In the genomic region with DNA sequence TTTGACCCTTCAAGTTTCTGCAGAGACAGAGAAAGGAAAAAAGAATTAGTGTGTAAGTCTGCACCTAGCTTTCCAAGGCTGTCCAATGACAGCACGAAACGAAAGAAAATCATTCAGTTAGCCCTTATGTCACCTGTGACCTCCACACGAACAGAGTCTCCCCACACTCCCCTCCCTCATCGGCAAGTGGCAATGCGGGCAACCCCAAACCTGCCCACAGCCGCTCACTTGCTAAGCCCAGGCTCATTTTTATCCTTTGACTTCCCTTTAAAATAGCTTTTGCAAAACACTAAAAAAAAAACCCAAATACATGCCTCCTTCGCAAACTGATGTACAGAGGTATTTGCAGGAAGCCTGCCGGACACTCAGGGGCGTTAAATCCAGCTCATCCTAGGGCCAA, we compare ENCODE assay signal across 19 cellular contexts. TPM values are rescaled to one million over a fixed set of nuclear protein-coding genes. Genes with fewer than 3 reads are reported as not detected.
DNase-seq lines count a peak whose midpoint lies in the region; ATAC-seq, FAIRE-seq and TF ChIP-seq lines count a peak whose summit lies in the region.
"Had no signal": no experiment of that assay in that cellular context is flagged by ENCODE, and none has a peak within 500 bp of the region (broad histone marks: within the 10 kb centered on the region; RNA-seq: fewer than 3 reads in every experiment).

No MANE protein-coding gene starts in this region.

- H3K79me2 ChIP-seq in H9 (ENCODE audit: insufficient read depth, low read length) (peaks cover 60% of the 10 kb centered on the region; the same call in 1 of the 2 replicates), K562 (ENCODE audit: control insufficient read depth, insufficient read depth, low read length) (peaks cover 79% of the 10 kb centered on the region)

- H3K18ac ChIP-seq in H9 (ENCODE audit: insufficient read length, low read depth, low read length): no peak overlapping the region

- H3K4me1 ChIP-seq in H9 (ENCODE audit: insufficient read depth, low read length) (peaks cover 11% of the 10 kb centered on the region; the same call in 1 of the 2 replicates), K562 (replicated peaks in 1 of 2; ENCODE audit: control insufficient read depth in 2 of 2, insufficient read depth in 2 of 2, low read length in 2 of 2) (peaks cover 0 to 18% of the 10 kb centered on the region in 2 experiments; a peak in 1 of 5 replicates)
- H3K4me1 ChIP-seq: SJCRH30 had no signal

- no peak overlapping the region for H2AK5ac ChIP-seq in H9 (ENCODE audit: insufficient read length, low read length)

- intact Hi-C loops in CD14-positive monocyte (cut with micrococcal nuclease) (loop anchor here in 1 of 2 donors (5.0 kb wide), 1 partner anchor 53 kb away; no protein-coding TSS in a partner anchor), K562 (cut with micrococcal nuclease) (no loop called here)

- no peak overlapping the region for H3K4ac ChIP-seq in H9 (ENCODE audit: low read depth, low read length)

- no peak overlapping the region for H3K27ac ChIP-seq in H9 (ENCODE audit: insufficient read length, low read depth, low read length)
- H3K27ac ChIP-seq in K562 (ENCODE audit: extremely low read depth, low read depth, low read length): no peak overlapping the region
- H3K27ac ChIP-seq: SJCRH30 had no signal

- H3K9me3 ChIP-seq in H9 (ENCODE audit: control insufficient read depth, low read depth, low read length) (no peaks in the 10 kb centered on the region), K562 (replicated peaks; ENCODE audit: control insufficient read depth, insufficient read depth, low read depth, low read length) (no peaks in the 10 kb centered on the region)
- H3K9me3 ChIP-seq: SJCRH30 had no signal

- in situ Hi-C loops in K562 (cut with MboI): no loop called here

- H3K4me3 ChIP-seq in K562: no peak overlapping the region
- H3K4me3 ChIP-seq: SJCRH30 had no signal

- no peak for TF ChIP-seq RAD21 in K562 (CRISPR knock-in tag; conservative IDR thresholded peaks at IDR 0.05 in 1 of 2, IDR thresholded peaks at IDR 0.05 in 1 of 2)

- no peak overlapping the region for H2BK120ac ChIP-seq in H9 (ENCODE audit: low read depth, low read length, poor library complexity, severe bottlenecking)

- H4K20me1 ChIP-seq in H9 (ENCODE audit: control insufficient read depth, insufficient read depth, insufficient read length) (peaks cover 6% of the 10 kb centered on the region), K562 (replicated peaks; ENCODE audit: control insufficient read depth, insufficient read depth, low read length) (peaks cover 33% of the 10 kb centered on the region)

- H3K27ac Mint-ChIP-seq in CD14-positive monocyte (peak overlapping the region in 5 of 7 donors; percentile 22 to 79 (median 47)), H9 (peak overlapping the region; percentile 8 to 86 (median 81); a peak in 6 of 7 replicates)
- H3K27ac Mint-ChIP-seq in natural killer cell treated with Interleukin-12 subunit alpha and Interleukin-12 subunit beta and Interleukin-15 and Interleukin-18, amount 100 ng/mL, for 72 hours: no peak overlapping the region

- H3K27me3 ChIP-seq in H9 (ENCODE audit: insufficient read depth, low read length): no peaks in the 10 kb centered on the region
- no peaks in the 10 kb centered on the region for H3K27me3 ChIP-seq in K562 (ENCODE audit: control insufficient read depth in 2 of 2, insufficient read depth in 2 of 2, low read length in 2 of 2)
- H3K27me3 ChIP-seq: SJCRH30 had no signal

- no peak overlapping the region for H3K4me2 ChIP-seq in H9 (ENCODE audit: insufficient read depth, insufficient read length, low read length)
- H3K4me2 ChIP-seq in K562 (ENCODE audit: insufficient read depth, low read length): no peak overlapping the region

- CTCF ChIA-PET in K562 (lab: Yijun Ruan, JAX; ENCODE audit: low intra/inter-chr PET ratio): no interaction called here

- H4K91ac ChIP-seq in H9 (ENCODE audit: insufficient read length, low read depth, low read length): no peak overlapping the region

- WGBS in H9 (ENCODE audit: extremely low coverage, insufficient read length, low lambda C conversion rate): no CpG with 5 or more reads among the region's 9 CpGs
- WGBS in K562 (ENCODE audit: insufficient coverage, low coverage, missing lambda C conversion rate): 95% methylated on average over 9 of the region's 9 CpGs

- H2AFZ ChIP-seq in H9 (ENCODE audit: low read length) (no peak overlapping the region), K562 (ENCODE audit: low read depth, low read length) (no peak overlapping the region)

- BruUV-seq in K562 (replicated peaks; lab: Mats Ljungman, UMichigan): no TSS peak

- H3K4me3 Mint-ChIP-seq in CD14-positive monocyte (no peak overlapping the region), H9 (peak overlapping the region in 1 of 2 experiments; percentile 19; a peak in 3 of 5 replicates)
- peak overlapping the region; percentile 62 for H3K4me3 Mint-ChIP-seq in natural killer cell treated with Interleukin-12 subunit alpha and Interleukin-12 subunit beta and Interleukin-15 and Interleukin-18, amount 100 ng/mL, for 72 hours

- no peak for TF ChIP-seq POLR2A in K562 (conservative IDR thresholded peaks at IDR 0.05)
- no peak for TF ChIP-seq POLR2A in GM12891 (IDR thresholded peaks at IDR 0.05; ENCODE audit: low read depth, low read length)

- peaks cover 9% of the 10 kb centered on the region for H3K79me1 ChIP-seq in H9 (ENCODE audit: insufficient read depth, low read depth, low read length, poor library complexity, severe bottlenecking)

- no peak overlapping the region for H2BK15ac ChIP-seq in H9 (ENCODE audit: low read depth, low read length)

- H4K5ac ChIP-seq in H9 (ENCODE audit: insufficient read length, low read depth, low read length): no peak overlapping the region

- H2BK5ac ChIP-seq in H9 (ENCODE audit: insufficient read length, low read length): no peak overlapping the region

- peaks cover 96% of the 10 kb centered on the region for H3K36me3 ChIP-seq in K562 (ENCODE audit: control insufficient read depth, insufficient read depth, low read length)

- TF ChIP-seq EP300 in K562 (IDR thresholded peaks at IDR 0.05; ENCODE audit: low read length): no peak

- no peak overlapping the region for H2BK12ac ChIP-seq in H9 (ENCODE audit: insufficient read length, low read depth, low read length)

- H3K36me3 Mint-ChIP-seq in CD14-positive monocyte (peaks cover 63 to 78% of the 10 kb centered on the region in 2 donors), H9 (ENCODE audit: insufficient read depth in 1 of 3, low read depth in 3 of 3) (peaks cover 67 to 89% (median 86%) of the 10 kb centered on the region in 3 experiments)
- peaks cover 21% of the 10 kb centered on the region for H3K36me3 Mint-ChIP-seq in natural killer cell treated with Interleukin-12 subunit alpha and Interleukin-12 subunit beta and Interleukin-15 and Interleukin-18, amount 100 ng/mL, for 72 hours

- H3K9me1 ChIP-seq in K562 (ENCODE audit: control insufficient read depth, insufficient read depth, low read length): peaks cover 5% of the 10 kb centered on the region

- no peak overlapping the region for H3K56ac ChIP-seq in H9 (ENCODE audit: insufficient read length, low read depth, low read length)

- H3K23ac ChIP-seq in H9 (ENCODE audit: insufficient read length, low read depth, low read length): no peak overlapping the region

- H3K27me3 Mint-ChIP-seq in CD14-positive monocyte (ENCODE audit: low read depth in 3 of 3): no peaks in the 10 kb centered on the region
- H3K27me3 Mint-ChIP-seq in H9 (ENCODE audit: low read depth): no peaks in the 10 kb centered on the region; the same call in 1 of the 2 replicates
- H3K27me3 Mint-ChIP-seq in natural killer cell treated with Interleukin-12 subunit alpha and Interleukin-12 subunit beta and Interleukin-15 and Interleukin-18, amount 100 ng/mL, for 72 hours: no peaks in the 10 kb centered on the region
- H3K27me3 Mint-ChIP-seq: CD8-positive, alpha-beta memory T cell had no signal

- DNase-seq in CD14-positive monocyte (ENCODE audit: low spot score) (no peak), H9 (no peak), K562 (ENCODE audit: extremely low read depth in 1 of 4, low spot score in 3 of 4) (no peak), pons (ENCODE audit: low spot score) (no peak), GM12891 (ENCODE audit: insufficient read length, low spot score) (no peak), GDM1 (lab: John Stamatoyannopoulos, UW) (no peak)
- DNase-seq in natural killer cell treated with Interleukin-12 subunit alpha and Interleukin-12 subunit beta and Interleukin-15 and Interleukin-18, amount 100 ng/mL, for 72 hours (ENCODE audit: low spot score): no peak
- DNase-seq: ACHN; CD8-positive, alpha-beta memory T cell; DMS 273 treated with DMSO at 0.1 percent for 48 hours; KBM-7; NCI-H1048; NCI-H2227 treated with DMSO at 0.1 percent for 48 hours; NCI-H526; OCI-M1; RPMI8226; SJCRH30 had no signal

- FAIRE-seq in K562 (lab: Jason Lieb, UNC): no peak
- no peak for FAIRE-seq in GM12891 (lab: Jason Lieb, UNC)

- no peak overlapping the region for H3K9ac ChIP-seq in H9 (ENCODE audit: extremely low read depth, insufficient read length, low read length)
- H3K9ac ChIP-seq in K562 (ENCODE audit: insufficient read depth in 1 of 2, low read depth in 2 of 2, low read length in 2 of 2): no peak overlapping the region

- H3K23me2 ChIP-seq in H9 (ENCODE audit: insufficient read length, low read depth, low read length, poor library complexity, severe bottlenecking): peaks cover 4% of the 10 kb centered on the region

- ATAC-seq in K562: no peak
- peak in 1 of 2 donors; percentile 55 for ATAC-seq in natural killer cell treated with Interleukin-12 subunit alpha and Interleukin-12 subunit beta and Interleukin-15 and Interleukin-18, amount 100 ng/mL, for 72 hours
- no peak for ATAC-seq in GM18498 (IDR thresholded peaks at IDR 0.05; ENCODE audit: unreplicated experiment)

- no peak overlapping the region for H4K8ac ChIP-seq in H9 (replicated peaks; ENCODE audit: insufficient read length, low read depth, low read length)

- no peak overlapping the region for H2BK20ac ChIP-seq in H9 (ENCODE audit: low read depth, low read length, poor library complexity, severe bottlenecking)

- POLR2A ChIA-PET in K562 (lab: Yijun Ruan, JAX): interaction anchor here (1.4 to 2.2 kb wide), 2 partner anchors 10 to 12 kb away, joined by 6 to 7 read pairs; a partner anchor contains a TSS

- H3T11ph ChIP-seq in H9 (ENCODE audit: low read length): no peak overlapping the region

- TF ChIP-seq CTCF in CD14-positive monocyte (IDR thresholded peaks at IDR 0.05): no peak
- TF ChIP-seq CTCF in H9 (conservative IDR thresholded peaks at IDR 0.05): no peak
- no peak for TF ChIP-seq CTCF in K562 (IDR thresholded peaks at IDR 0.05 in 2 of 3, conservative IDR thresholded peaks at IDR 0.05 in 1 of 3; ENCODE audit: insufficient read depth in 2 of 3, low read depth in 1 of 3, low read length in 3 of 3)

- H3K4me1 Mint-ChIP-seq in CD14-positive monocyte: peaks cover 35% of the 10 kb centered on the region
- peaks cover 40 to 46% of the 10 kb centered on the region in 2 experiments for H3K4me1 Mint-ChIP-seq in H9
- H3K4me1 Mint-ChIP-seq in natural killer cell treated with Interleukin-12 subunit alpha and Interleukin-12 subunit beta and Interleukin-15 and Interleukin-18, amount 100 ng/mL, for 72 hours (ENCODE audit: low read depth in 2 of 2): peaks cover 30 to 39% of the 10 kb centered on the region in 2 donors

- H3K14ac ChIP-seq in H9 (ENCODE audit: insufficient read depth, low read length): no peak overlapping the region; the same call in 1 of the 2 replicates

- H3K9me3 Mint-ChIP-seq in CD14-positive monocyte (no peaks in the 10 kb centered on the region), H9 (no peaks in the 10 kb centered on the region)
- H3K9me3 Mint-ChIP-seq in natural killer cell treated with Interleukin-12 subunit alpha and Interleukin-12 subunit beta and Interleukin-15 and Interleukin-18, amount 100 ng/mL, for 72 hours: no peaks in the 10 kb centered on the region
- H3K9me3 Mint-ChIP-seq: CD8-positive, alpha-beta memory T cell had no signal

RNA-seq across cellular contexts. Expression of a gene that starts 10.3 kb away (rescaled TPM):
- polyA plus RNA-seq in CD14-positive monocyte: 10 to 100 TPM; 22.3 to 40.9 TPM
- total RNA-seq in H9 (2021): 473 and 474 TPM in 2 replicates
- 86.3 and 153 TPM in 2 replicates for total RNA-seq in K562 (2011; cell fraction: chromatin; rRNA removed; ENCODE audit: low replicate concordance)
- total RNA-seq in K562 (2011; cell fraction: nucleolus; rRNA removed): 101 and 112 TPM in 2 replicates
- 95.8 and 102 TPM in 2 replicates for total RNA-seq in K562 (2011; cell fraction: nucleoplasm; rRNA removed)
- 111 and 116 TPM in 2 replicates for total RNA-seq in K562 (2014; rRNA removed)
- total RNA-seq in K562 (2014; rRNA removed; fragmentation: Illumina TruSeq; extraction: Trizol): 108 and 111 TPM in 2 replicates
- total RNA-seq in K562 (2015; rRNA removed; fragmentation: Illumina TruSeq; extraction: Trizol): 116 and 117 TPM in 2 replicates
- total RNA-seq in K562 (2021): 258 and 292 TPM in 2 replicates
- polyA plus RNA-seq in K562 (2011; rRNA removed): 59.5 and 105 TPM in 2 replicates
- 92.9 and 111 TPM in 2 replicates for polyA plus RNA-seq in K562 (2011; cell fraction: cytosol; rRNA removed)
- 136 and 155 TPM in 2 replicates for polyA plus RNA-seq in K562 (2011; cell fraction: nucleus; rRNA removed)
- 151 and 181 TPM in 2 replicates for polyA plus RNA-seq in K562 (2012)
- 209 and 213 TPM in 2 replicates for polyA plus RNA-seq in K562 (2014; fragmentation: Illumina TruSeq; extraction: Trizol)
- 100 to 1,000 TPM in 1 of 2 experiments, 10 to 100 TPM in 1; 31.8 to 203 TPM for polyA plus RNA-seq in K562 (2014; fragmentation: Nextera tagmentation; extraction: Ambion mirVana)
- polyA plus RNA-seq in K562 (2014; rRNA removed): 135 and 139 TPM in 2 replicates
- 69.1 and 75.9 TPM in 2 replicates for polyA minus RNA-seq in K562 (2011; rRNA and poly(A)+ RNA removed)
- 121 and 149 TPM in 2 replicates for polyA minus RNA-seq in K562 (2011; cell fraction: cytosol; rRNA and poly(A)+ RNA removed)
- 21.8 and 35.7 TPM in 2 replicates for polyA minus RNA-seq in K562 (2011; cell fraction: nucleus; rRNA and poly(A)+ RNA removed)
- total RNA-seq in natural killer cell treated with Interleukin-12 subunit alpha and Interleukin-12 subunit beta and Interleukin-15 and Interleukin-18, amount 100 ng/mL, for 72 hours: 100 to 1,000 TPM; 112 to 181 TPM
- polyA plus RNA-seq in GM12891 (2012; ENCODE audit: low read depth, missing spikeins): 44.9 TPM

RNA-seq across cellular contexts. Expression of a gene that starts 57.2 kb away (rescaled TPM):
- polyA plus RNA-seq in CD14-positive monocyte (under 1 TPM; 0.66 to 0.78 TPM), K562 (2011; rRNA removed) (not detected in 2 replicates), K562 (2014; fragmentation: Illumina TruSeq; extraction: Trizol) (not detected in 2 replicates), K562 (2014; fragmentation: Nextera tagmentation; extraction: Ambion mirVana) (not detected), K562 (2014; rRNA removed) (not detected in 2 replicates)
- total RNA-seq in H9 (2021) (not detected in 2 replicates), K562 (2014; rRNA removed) (not detected in 2 replicates), K562 (2014; rRNA removed; fragmentation: Illumina TruSeq; extraction: Trizol) (not detected in 2 replicates), K562 (2015; rRNA removed; fragmentation: Illumina TruSeq; extraction: Trizol) (not detected in 2 replicates), K562 (2021) (not detected in 2 replicates)
- not detected in 2 replicates for total RNA-seq in K562 (2011; cell fraction: chromatin; rRNA removed; ENCODE audit: low replicate concordance)
- not detected in 2 replicates for total RNA-seq in K562 (2011; cell fraction: nucleolus; rRNA removed)
- total RNA-seq in K562 (2011; cell fraction: nucleoplasm; rRNA removed): not detected in 2 replicates
- polyA plus RNA-seq in K562 (2011; cell fraction: cytosol; rRNA removed): not detected in 2 replicates
- not detected in 2 replicates for polyA plus RNA-seq in K562 (2011; cell fraction: nucleus; rRNA removed)
- not detected in 2 replicates for polyA plus RNA-seq in K562 (2012)
- not detected in 2 replicates for polyA minus RNA-seq in K562 (2011; rRNA and poly(A)+ RNA removed)
- not detected in 2 replicates for polyA minus RNA-seq in K562 (2011; cell fraction: cytosol; rRNA and poly(A)+ RNA removed)
- not detected in 2 replicates for polyA minus RNA-seq in K562 (2011; cell fraction: nucleus; rRNA and poly(A)+ RNA removed)
- total RNA-seq in natural killer cell treated with Interleukin-12 subunit alpha and Interleukin-12 subunit beta and Interleukin-15 and Interleukin-18, amount 100 ng/mL, for 72 hours: not detected
- polyA plus RNA-seq in GM12891 (2012; ENCODE audit: low read depth, missing spikeins): not detected
- total RNA-seq: CD8-positive, alpha-beta memory T cell; Daoy; SJCRH30 had no signal
- polyA plus RNA-seq: CD8-positive, alpha-beta memory T cell had no signal

Comparison
In these comparisons a context has a peak if more than half of its experiments do, and no peak if none do; other contexts are left out.
1. H3K27ac Mint-ChIP-seq: peak in CD14-positive monocyte (5 of 7) and H9 (3 of 3); none in natural killer cell treated with Interleukin-12 subunit alpha and Interleukin-12 subunit beta and Interleukin-15 and Interleukin-18, amount 100 ng/mL, for 72 hours (0 of 2).